Comparison of ENCODE assay signal across 15 cellular contexts in the genomic region with DNA sequence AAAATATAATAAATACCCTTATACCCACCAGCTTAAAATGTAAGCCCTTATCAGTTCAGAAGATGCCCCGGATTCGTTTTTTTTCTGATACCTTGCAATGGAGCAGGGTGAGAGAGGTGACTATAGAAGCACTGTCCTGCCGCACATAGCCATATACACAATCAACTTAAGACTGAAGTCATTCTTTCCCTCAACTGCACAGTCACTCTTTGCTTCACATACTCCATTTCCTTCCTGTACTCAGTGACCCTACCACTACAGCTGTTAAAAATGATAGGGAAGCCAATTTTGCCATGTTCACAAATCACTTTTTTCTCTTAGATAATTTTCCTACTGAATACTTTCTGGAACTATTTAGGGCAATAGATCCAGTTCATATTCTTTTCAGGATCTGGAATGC.
DNase-seq lines count a peak whose midpoint lies in the region; ATAC-seq and TF ChIP-seq lines count a peak whose summit lies in the region.
"Had no signal": no experiment of that assay in that cellular context is flagged by ENCODE, and none has a peak within 500 bp of the region (broad histone marks: within the 10 kb centered on the region; RNA-seq: fewer than 3 reads in every experiment).

No MANE protein-coding gene starts in this region.

- peaks cover 0 to 86% (median 4%) of the 10 kb centered on the region in 9 donors for H3K36me3 ChIP-seq in heart left ventricle
- H3K36me3 ChIP-seq: lower lobe of right lung had no signal

- WGBS in heart left ventricle, 4 donors: 58 to 64% (median 62%) methylated on average over 3 of the region's 3 CpGs

- peaks cover 6% of the 10 kb centered on the region for H3K9me3 Mint-ChIP-seq in activated naive CD8-positive, alpha-beta T cell treated with anti-CD3 and anti-CD28 coated beads, Interleukin-2, amount 50 U/mL, for 24 hours
- H3K9me3 Mint-ChIP-seq: activated naive CD4-positive, alpha-beta T cell treated with anti-CD3 and anti-CD28 coated beads, Interleukin-2, amount 10 ng/mL, durations not matched to agents 7 days and 5 days; CD8-positive, alpha-beta memory T cell had no signal

- no peak for DNase-seq in activated naive CD8-positive, alpha-beta T cell treated with anti-CD3 and anti-CD28 coated beads, Interleukin-2, amount 50 U/mL, for 24 hours
- DNase-seq in heart left ventricle (no peak), T-helper 1 cell (no peak), middle frontal gyrus (ENCODE audit: extremely low spot score, low spot score) (no peak), GM20000 (ENCODE audit: low spot score) (no peak)
- DNase-seq: activated naive CD4-positive, alpha-beta T cell treated with anti-CD3 and anti-CD28 coated beads, Interleukin-2, amount 10 ng/mL, durations not matched to agents 7 days and 5 days; CD8-positive, alpha-beta memory T cell; central memory CD4-positive, alpha-beta T cell; lower lobe of right lung; NCI-H1105; NCI-H510A had no signal

- TF ChIP-seq CTCF in heart left ventricle (IDR thresholded peaks at IDR 0.05): no peak
- TF ChIP-seq CTCF in GM20000 (IDR thresholded peaks at IDR 0.05; ENCODE audit: extremely low read depth, missing control alignments): no peak

- no peak overlapping the region for H3K27ac Mint-ChIP-seq in activated naive CD8-positive, alpha-beta T cell treated with anti-CD3 and anti-CD28 coated beads, Interleukin-2, amount 50 U/mL, for 24 hours
- H3K27ac Mint-ChIP-seq: activated naive CD4-positive, alpha-beta T cell treated with anti-CD3 and anti-CD28 coated beads, Interleukin-2, amount 10 ng/mL, durations not matched to agents 7 days and 5 days; CD8-positive, alpha-beta memory T cell had no signal

- no peaks in the 10 kb centered on the region for H3K36me3 Mint-ChIP-seq in activated naive CD8-positive, alpha-beta T cell treated with anti-CD3 and anti-CD28 coated beads, Interleukin-2, amount 50 U/mL, for 24 hours (ENCODE audit: low read depth)
- H3K36me3 Mint-ChIP-seq: activated naive CD4-positive, alpha-beta T cell treated with anti-CD3 and anti-CD28 coated beads, Interleukin-2, amount 10 ng/mL, durations not matched to agents 7 days and 5 days; CD8-positive, alpha-beta memory T cell had no signal

- H3K4me3 Mint-ChIP-seq in activated naive CD8-positive, alpha-beta T cell treated with anti-CD3 and anti-CD28 coated beads, Interleukin-2, amount 50 U/mL, for 24 hours: no peak overlapping the region
- H3K4me3 Mint-ChIP-seq: activated naive CD4-positive, alpha-beta T cell treated with anti-CD3 and anti-CD28 coated beads, Interleukin-2, amount 10 ng/mL, durations not matched to agents 7 days and 5 days; CD8-positive, alpha-beta memory T cell had no signal

- intact Hi-C loops in heart left ventricle (cut with DNase I): no loop called here

- H3K27ac ChIP-seq in heart left ventricle: no peak overlapping the region
- H3K27ac ChIP-seq: epithelial cell of prostate, lower lobe of right lung had no signal

- no peak overlapping the region for H3K4me3 ChIP-seq in heart left ventricle
- H3K4me3 ChIP-seq: lower lobe of right lung had no signal

- TF ChIP-seq POLR2A in GM18505 (IDR thresholded peaks at IDR 0.05; ENCODE audit: borderline replicate concordance, extremely low read depth, insufficient read depth, insufficient read length) (no peak), heart left ventricle (IDR thresholded peaks at IDR 0.05) (no peak)

- peaks cover 39% of the 10 kb centered on the region for H3K27me3 Mint-ChIP-seq in activated naive CD8-positive, alpha-beta T cell treated with anti-CD3 and anti-CD28 coated beads, Interleukin-2, amount 50 U/mL, for 24 hours

- no peaks in the 10 kb centered on the region for H3K27me3 ChIP-seq in heart left ventricle

- ATAC-seq in GM18505 (IDR thresholded peaks at IDR 0.05; ENCODE audit: unreplicated experiment): peak; percentile 84
- peak; percentile 80 for ATAC-seq in GM21423 (IDR thresholded peaks at IDR 0.05; ENCODE audit: unreplicated experiment)
- peak; percentile 82 for ATAC-seq in HG03108 (IDR thresholded peaks at IDR 0.05; ENCODE audit: unreplicated experiment)
- ATAC-seq in activated naive CD8-positive, alpha-beta T cell treated with anti-CD3 and anti-CD28 coated beads, Interleukin-2, amount 50 U/mL, for 24 hours: peak; percentile 40
- ATAC-seq in heart left ventricle: no peak
- ATAC-seq: lower lobe of right lung had no signal

- H3K9me3 ChIP-seq in heart left ventricle: no peaks in the 10 kb centered on the region
- H3K9me3 ChIP-seq: lower lobe of right lung had no signal

- H3K4me1 ChIP-seq in heart left ventricle: no peaks in the 10 kb centered on the region
- H3K4me1 ChIP-seq: lower lobe of right lung had no signal

- H3K4me1 Mint-ChIP-seq in activated naive CD8-positive, alpha-beta T cell treated with anti-CD3 and anti-CD28 coated beads, Interleukin-2, amount 50 U/mL, for 24 hours: peaks cover 6% of the 10 kb centered on the region

Comparison
In these comparisons a context has a peak if more than half of its experiments do, and no peak if none do; other contexts are left out.
1. ATAC-seq: peak in GM18505 (single experiment), GM21423 (single experiment), HG03108 (single experiment) and activated naive CD8-positive, alpha-beta T cell treated with anti-CD3 and anti-CD28 coated beads, Interleukin-2, amount 50 U/mL, for 24 hours (single experiment); none in heart left ventricle (0 of 4).